ENCODE assay signal across 1 cellular context in genomic region chr2:183037281-183037659, GRCh38.
TF ChIP-seq lines count a peak whose summit lies in the region.

No MANE protein-coding gene starts in this region.

TF ChIP-seq in GM23338, 12 proteins besides CTCF, POLR2A, EP300 and RAD21 (continued from another document):
- TF ChIP-seq, protein P1, sequence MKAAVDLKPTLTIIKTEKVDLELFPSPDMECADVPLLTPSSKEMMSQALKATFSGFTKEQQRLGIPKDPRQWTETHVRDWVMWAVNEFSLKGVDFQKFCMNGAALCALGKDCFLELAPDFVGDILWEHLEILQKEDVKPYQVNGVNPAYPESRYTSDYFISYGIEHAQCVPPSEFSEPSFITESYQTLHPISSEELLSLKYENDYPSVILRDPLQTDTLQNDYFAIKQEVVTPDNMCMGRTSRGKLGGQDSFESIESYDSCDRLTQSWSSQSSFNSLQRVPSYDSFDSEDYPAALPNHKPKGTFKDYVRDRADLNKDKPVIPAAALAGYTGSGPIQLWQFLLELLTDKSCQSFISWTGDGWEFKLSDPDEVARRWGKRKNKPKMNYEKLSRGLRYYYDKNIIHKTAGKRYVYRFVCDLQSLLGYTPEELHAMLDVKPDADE (IDR thresholded peaks at IDR 0.05) = no peak
- no peak for TF ChIP-seq REST (IDR thresholded peaks at IDR 0.05; ENCODE audit: unreplicated experiment)
